19 cellular contexts compared by ENCODE assay signal in the genomic region with DNA sequence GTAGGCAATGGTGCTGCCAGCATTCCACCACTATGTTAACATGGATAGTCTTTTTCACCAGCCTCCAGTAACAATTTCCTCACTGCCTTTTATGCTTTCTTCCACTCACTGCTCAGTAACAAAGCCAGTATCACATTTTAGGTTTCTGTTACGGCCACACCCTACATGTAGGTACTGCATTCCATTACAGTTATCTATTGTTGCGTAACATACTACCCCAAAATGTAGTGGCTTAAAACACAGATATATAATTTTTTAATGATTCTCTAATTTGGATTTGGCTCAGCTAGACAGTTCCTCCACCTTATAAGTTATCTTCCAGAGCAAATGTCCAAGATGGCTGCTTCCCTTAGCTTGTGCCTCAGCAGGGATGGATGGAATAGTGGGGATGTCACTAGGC.
DNase-seq lines count a peak whose midpoint lies in the region; ATAC-seq, FAIRE-seq and TF ChIP-seq lines count a peak whose summit lies in the region.
"Had no signal": no experiment of that assay in that cellular context is flagged by ENCODE, and none has a peak within 500 bp of the region (broad histone marks: within the 10 kb centered on the region; RNA-seq: fewer than 3 reads in every experiment).

No MANE protein-coding gene starts in this region.

- TF ChIP-seq CTCF in HepG2 (CRISPR knock-in tag; IDR thresholded peaks at IDR 0.05) (no peak), right lobe of liver (IDR thresholded peaks at IDR 0.05) (no peak), K562 (IDR thresholded peaks at IDR 0.05 in 2 of 3, conservative IDR thresholded peaks at IDR 0.05 in 1 of 3; ENCODE audit: insufficient read depth in 2 of 3, low read depth in 1 of 3, low read length in 3 of 3) (no peak), epithelial cell of esophagus (IDR thresholded peaks at IDR 0.05; ENCODE audit: insufficient read depth, low read depth, low read length, missing control alignments) (no peak), esophagus muscularis mucosa (IDR thresholded peaks at IDR 0.05) (no peak)

- TF ChIP-seq POLR2A in HepG2 (IDR thresholded peaks at IDR 0.05; ENCODE audit: insufficient read depth in 1 of 2, low read depth in 2 of 2, low read length in 2 of 2) (no peak), right lobe of liver (IDR thresholded peaks at IDR 0.05) (no peak), K562 (conservative IDR thresholded peaks at IDR 0.05) (no peak), esophagus muscularis mucosa (IDR thresholded peaks at IDR 0.05; ENCODE audit: low read depth) (no peak)

- H3K4me3 ChIP-seq in HepG2 (replicated peaks in 1 of 3; ENCODE audit: insufficient read depth in 1 of 3, low read depth in 2 of 3, low read length in 3 of 3) = no peak overlapping the region
- no peak overlapping the region for H3K4me3 ChIP-seq in right lobe of liver
- H3K4me3 ChIP-seq in K562 = no peak overlapping the region
- no peak overlapping the region for H3K4me3 ChIP-seq in epithelial cell of esophagus (ENCODE audit: low read length)
- H3K4me3 ChIP-seq in esophagus muscularis mucosa = no peak overlapping the region
- H3K4me3 ChIP-seq: GM23248 had no signal

- H3K36me3 ChIP-seq in HepG2 (replicated peaks in 1 of 2; ENCODE audit: control insufficient read depth in 1 of 2, insufficient read depth in 2 of 2, low read length in 2 of 2) = no peaks in the 10 kb centered on the region
- H3K36me3 ChIP-seq in right lobe of liver = no peaks in the 10 kb centered on the region
- H3K36me3 ChIP-seq in K562 (ENCODE audit: control insufficient read depth, insufficient read depth, low read length) = no peaks in the 10 kb centered on the region
- H3K36me3 ChIP-seq in esophagus muscularis mucosa = no peaks in the 10 kb centered on the region

- no peak for TF ChIP-seq EP300 in HepG2 (IDR thresholded peaks at IDR 0.05; ENCODE audit: low read depth in 2 of 2, low read length in 2 of 2)
- no peak for TF ChIP-seq EP300 in HepG2 (CRISPR knock-in tag; IDR thresholded peaks at IDR 0.05; ENCODE audit: borderline replicate concordance)
- no peak for TF ChIP-seq EP300 in K562 (IDR thresholded peaks at IDR 0.05; ENCODE audit: low read length)
- TF ChIP-seq EP300 in esophagus muscularis mucosa (IDR thresholded peaks at IDR 0.05) = no peak

- H3K9ac ChIP-seq in HepG2 (ENCODE audit: insufficient read depth, low read depth, low read length) = no peak overlapping the region
- no peak overlapping the region for H3K9ac ChIP-seq in K562 (ENCODE audit: insufficient read depth in 1 of 2, low read depth in 2 of 2, low read length in 2 of 2)
- H3K9ac ChIP-seq: GM23248 had no signal

- H4K20me1 ChIP-seq in HepG2 (ENCODE audit: insufficient read depth, low read length) (no peaks in the 10 kb centered on the region), K562 (replicated peaks; ENCODE audit: control insufficient read depth, insufficient read depth, low read length) (no peaks in the 10 kb centered on the region)

- FAIRE-seq in HepG2 (lab: Jason Lieb, UNC) = no peak
- FAIRE-seq in K562 (lab: Jason Lieb, UNC) = no peak
- FAIRE-seq: GM12891, GM18507 had no signal

- no peak for DNase-seq in HepG2 (ENCODE audit: low spot score)
- DNase-seq in right lobe of liver = no peak
- no peak for DNase-seq in K562 (ENCODE audit: extremely low read depth in 1 of 4, low spot score in 3 of 4)
- DNase-seq in epithelial cell of esophagus (ENCODE audit: low read depth) = peak; percentile 29
- no peak for DNase-seq in activated T-cell treated with anti-CD3 and anti-CD28 coated beads for 4 hours
- no peak for DNase-seq in esophagus muscularis mucosa (ENCODE audit: extremely low spot score)
- no peak for DNase-seq in putamen (ENCODE audit: low spot score)
- DNase-seq: C1 segment of cervical spinal cord; Calu3; CD4-positive, alpha-beta memory T cell; COR-L47; DMS53; DMS79 treated with DMSO at 0.1 percent for 48 hours; GF-D8; GM23248; H9 had no signal

- BruUV-seq in HepG2 (replicated peaks; lab: Mats Ljungman, UMichigan) (no TSS peak), K562 (replicated peaks; lab: Mats Ljungman, UMichigan) (no TSS peak)

- H3K4me1 ChIP-seq in HepG2 (ENCODE audit: insufficient read depth, low read length) = no peaks in the 10 kb centered on the region
- H3K4me1 ChIP-seq in right lobe of liver = no peaks in the 10 kb centered on the region
- no peaks in the 10 kb centered on the region for H3K4me1 ChIP-seq in K562 (replicated peaks in 1 of 2; ENCODE audit: control insufficient read depth in 2 of 2, insufficient read depth in 2 of 2, low read length in 2 of 2)
- H3K4me1 ChIP-seq in esophagus muscularis mucosa = no peaks in the 10 kb centered on the region

- no peaks in the 10 kb centered on the region for H3K9me1 ChIP-seq in K562 (ENCODE audit: control insufficient read depth, insufficient read depth, low read length)

- H3K4me2 ChIP-seq in HepG2 (ENCODE audit: low read depth, low read length) (no peak overlapping the region), K562 (ENCODE audit: insufficient read depth, low read length) (no peak overlapping the region)

- in situ Hi-C loops in HepG2 (cut with HindIII; ENCODE audit: extremely low pct_ligation_motif_present, low pct_unique_long_range_greater_than_20kb) = no loop called here
- in situ Hi-C loops in K562 (cut with MboI) = no loop called here

- H3K27me3 ChIP-seq in HepG2 (ENCODE audit: control insufficient read depth in 1 of 2, insufficient read depth in 2 of 2, low read length in 2 of 2) = no peaks in the 10 kb centered on the region
- H3K27me3 ChIP-seq in right lobe of liver = no peaks in the 10 kb centered on the region
- H3K27me3 ChIP-seq in K562 (ENCODE audit: control insufficient read depth in 2 of 2, insufficient read depth in 2 of 2, low read length in 2 of 2) = no peaks in the 10 kb centered on the region
- no peaks in the 10 kb centered on the region for H3K27me3 ChIP-seq in esophagus muscularis mucosa

- CTCF ChIA-PET in HepG2 (lab: Yijun Ruan, JAX; ENCODE audit: low intra/inter-chr PET ratio, low total read pairs) (no interaction called here), K562 (lab: Yijun Ruan, JAX; ENCODE audit: low intra/inter-chr PET ratio) (no interaction called here)

- POLR2A ChIA-PET in HepG2 (lab: Yijun Ruan, JAX) = no interaction called here
- POLR2A ChIA-PET in K562 (lab: Yijun Ruan, JAX) = no interaction called here

- 70% methylated on average over 2 of the region's 2 CpGs for WGBS in HepG2 (ENCODE audit: low lambda C conversion rate)
- 97% methylated on average over 2 of the region's 2 CpGs for WGBS in right lobe of liver (ENCODE audit: insufficient coverage, low coverage, low lambda C conversion rate, missing lambda C conversion rate)
- WGBS in K562 (ENCODE audit: insufficient coverage, low coverage, missing lambda C conversion rate) = 5% methylated on average over 2 of the region's 2 CpGs
- WGBS in esophagus muscularis mucosa = 97% methylated on average over 2 of the region's 2 CpGs

- H3K9me3 ChIP-seq in HepG2 (ENCODE audit: low read length) (no peaks in the 10 kb centered on the region; the same call in 1 of the 2 replicates), right lobe of liver (no peaks in the 10 kb centered on the region), K562 (replicated peaks; ENCODE audit: control insufficient read depth, insufficient read depth, low read depth, low read length) (no peaks in the 10 kb centered on the region; the same call in 1 of the 2 replicates), esophagus muscularis mucosa (peaks cover 0 to 12% (median 7%) of the 10 kb centered on the region in 4 donors)

- intact Hi-C loops in HepG2 (cut with micrococcal nuclease; ENCODE audit: unreplicated experiment) (no loop called here), right lobe of liver (cut with DNase I) (no loop called here), K562 (cut with micrococcal nuclease) (no loop called here), esophagus muscularis mucosa (cut with DNase I) (no loop called here)

- H2AFZ ChIP-seq in HepG2 (ENCODE audit: low read length) = no peak overlapping the region
- H2AFZ ChIP-seq in K562 (ENCODE audit: low read depth, low read length) = no peak overlapping the region
- H2AFZ ChIP-seq: GM23248 had no signal

- H3K79me2 ChIP-seq in HepG2 (ENCODE audit: insufficient read depth, low read length) (no peaks in the 10 kb centered on the region), K562 (ENCODE audit: control insufficient read depth, insufficient read depth, low read length) (no peaks in the 10 kb centered on the region)

- no peak overlapping the region for H3K27ac ChIP-seq in HepG2 (ENCODE audit: extremely low read length, insufficient read depth, low read length)
- H3K27ac ChIP-seq in right lobe of liver = no peak overlapping the region
- H3K27ac ChIP-seq in K562 (ENCODE audit: extremely low read depth, low read depth, low read length) = no peak overlapping the region
- no peak overlapping the region for H3K27ac ChIP-seq in esophagus muscularis mucosa (replicated peaks in 1 of 4)
- H3K27ac ChIP-seq: GM23248 had no signal

- ATAC-seq in HepG2 (no peak), right lobe of liver (no peak), K562 (no peak)
- ATAC-seq: HCT116 had no signal

- TF ChIP-seq RAD21 in HepG2 (CRISPR knock-in tag; IDR thresholded peaks at IDR 0.05) (no peak), K562 (CRISPR knock-in tag; conservative IDR thresholded peaks at IDR 0.05 in 1 of 2, IDR thresholded peaks at IDR 0.05 in 1 of 2) (no peak)

TF ChIP-seq in HepG2, 621 proteins besides CTCF, POLR2A, EP300 and RAD21:
- TF ChIP-seq CEBPB (IDR thresholded peaks at IDR 0.05; ENCODE audit: borderline replicate concordance, low read depth, low read length) = peak; percentile 82
- no peak for TF ChIP-seq NFRKB (IDR thresholded peaks at IDR 0.05)

TF ChIP-seq in K562, 482 proteins besides CTCF, POLR2A, EP300 and RAD21:
- 0 out of 2 replicates have a peak, but pooled peaks have one; percentile 13 for TF ChIP-seq CEBPB (tag; IDR thresholded peaks at IDR 0.05)
- TF ChIP-seq ZNF384 (IDR thresholded peaks at IDR 0.05; ENCODE audit: low read depth, low read length) = no peak
- no peak for TF ChIP-seq CEBPG (CRISPR knock-in tag; IDR thresholded peaks at IDR 0.05)
- peak in 1 of 2 experiments; percentile 59; a peak in 2 of 4 replicates for TF ChIP-seq CEBPG (tag; conservative IDR thresholded peaks at IDR 0.05 in 1 of 2, IDR thresholded peaks at IDR 0.05 in 1 of 2)
